ENCODE assay signal across 7 cellular contexts in the genomic region with DNA sequence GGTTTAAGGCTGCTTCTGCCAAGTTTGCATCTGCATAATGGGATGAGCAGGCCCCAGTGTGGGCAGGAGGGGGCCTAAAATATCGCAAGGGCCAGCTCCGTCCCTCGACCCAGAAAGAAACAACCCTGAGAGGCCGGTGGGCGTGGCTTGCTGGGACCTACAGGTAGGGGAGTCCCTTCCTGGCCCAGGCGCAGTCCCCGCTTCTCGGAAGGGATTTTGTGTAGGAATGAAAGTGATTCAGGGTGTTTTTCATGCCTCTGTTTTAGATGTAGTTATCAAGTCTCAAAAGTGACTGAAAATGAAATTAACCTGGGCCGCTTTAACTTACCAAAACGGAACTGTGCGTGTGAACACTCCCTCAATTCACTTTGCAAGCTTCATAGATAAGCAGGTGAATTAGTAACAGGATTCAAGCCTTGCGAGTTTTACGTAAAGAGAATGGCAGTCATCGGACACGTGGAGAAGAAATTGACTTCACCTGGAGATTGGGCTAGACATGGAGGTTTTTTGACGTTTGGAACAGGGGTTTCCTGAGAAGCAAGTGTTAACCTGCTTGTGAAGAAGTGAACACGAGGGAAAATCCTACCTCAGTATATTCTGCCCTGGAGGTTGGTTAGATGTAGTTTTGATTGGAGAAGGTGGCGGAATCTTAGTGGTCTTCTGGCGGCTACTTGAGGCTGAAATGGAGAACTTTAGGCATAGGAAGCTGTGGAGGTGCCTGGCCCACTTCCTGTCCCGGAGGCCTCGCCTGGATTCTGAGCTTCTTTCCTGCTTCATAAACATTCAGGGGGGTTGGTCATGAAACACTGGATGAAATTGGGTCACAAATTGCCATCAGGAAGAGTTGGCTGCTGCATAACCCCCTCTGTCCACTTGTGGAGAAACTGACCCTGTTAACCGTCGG. TPM values are rescaled to one million over a fixed set of nuclear protein-coding genes. Genes with fewer than 3 reads are reported as not detected.
DNase-seq lines count a peak whose midpoint lies in the region; ATAC-seq, FAIRE-seq and TF ChIP-seq lines count a peak whose summit lies in the region.

No MANE protein-coding gene starts in this region.

- peak overlapping the region; percentile 95 for H3K4me2 ChIP-seq in keratinocyte (ENCODE audit: control insufficient read depth, extremely low read depth, insufficient read depth, low read depth, low read length)

- dilution Hi-C loops in keratinocyte (cut with MboI; ENCODE audit: extremely low pct_ligation_motif_present, low sequenced_read_pairs) = no loop called here

- DNase-seq in T follicular helper cell (ENCODE audit: low read depth) (peak; percentile 70), astrocyte of the cerebellum (ENCODE audit: low read depth) (no peak), keratinocyte (ENCODE audit: low read depth, low spot score) (no peak), DMS79 (lab: John Stamatoyannopoulos, UW) (no peak)
- DNase-seq in stimulated activated CD4-positive, alpha-beta T cell treated with anti-CD3 and anti-CD28 coated beads, Interleukin-2, amount 100 ng/mL, for 4 hours (ENCODE audit: low read depth) = peak; percentile 80

- H3K79me2 ChIP-seq in keratinocyte (ENCODE audit: control insufficient read depth, insufficient read depth, low read length) = peaks cover 64% of the 10 kb centered on the region

- TF ChIP-seq CTCF in astrocyte of the cerebellum (IDR thresholded peaks at IDR 0.05; ENCODE audit: low read depth, low read length, missing control alignments) (no peak), keratinocyte (optimal IDR thresholded peaks at IDR 0.05 in 1 of 3, IDR thresholded peaks at IDR 0.05 in 1 of 3, conservative IDR thresholded peaks at IDR 0.05 in 1 of 3; ENCODE audit: extremely low read depth in 1 of 3, insufficient read depth in 2 of 3, low read length in 3 of 3) (no peak)

- H3K9me1 ChIP-seq in keratinocyte (ENCODE audit: control insufficient read depth, extremely low read depth, insufficient read depth, low read length) = no peaks in the 10 kb centered on the region

- TF ChIP-seq POLR2A in GM19099 (IDR thresholded peaks at IDR 0.05; ENCODE audit: extremely low read depth, insufficient read length, low read depth) = peak; percentile 37

- H3K4me1 ChIP-seq in keratinocyte (ENCODE audit: control insufficient read depth, extremely low read depth, insufficient read depth, low read length) = peaks cover 27% of the 10 kb centered on the region

- no peaks in the 10 kb centered on the region for H3K27me3 ChIP-seq in keratinocyte (ENCODE audit: control insufficient read depth, extremely low read depth, insufficient read depth, low read length)

- peak overlapping the region; percentile 35 for H3K27ac ChIP-seq in keratinocyte (ENCODE audit: control insufficient read depth, insufficient read depth, low read length)

- no peaks in the 10 kb centered on the region for H3K9me3 ChIP-seq in keratinocyte (ENCODE audit: control insufficient read depth, low read depth, low read length)

- peak; percentile 44 for ATAC-seq in HG03066 (IDR thresholded peaks at IDR 0.05; ENCODE audit: low read depth, unreplicated experiment)

- H3K36me3 ChIP-seq in keratinocyte (ENCODE audit: control insufficient read depth in 2 of 2, extremely low read depth in 1 of 2, insufficient read depth in 2 of 2, low read length in 2 of 2) = peaks cover 0 to 11% of the 10 kb centered on the region in 2 experiments

- H3K4me3 ChIP-seq in astrocyte of the cerebellum (ENCODE audit: low read depth, low read length) (peak overlapping the region; percentile 50), keratinocyte (ENCODE audit: control insufficient read depth in 2 of 3, extremely low read depth in 1 of 3, insufficient read depth in 2 of 3, low read depth in 1 of 3, low read length in 3 of 3) (peak overlapping the region; percentile 52 to 87 (median 85))

- peak; percentile 51 for FAIRE-seq in keratinocyte (lab: Jason Lieb, UNC)

- in situ Hi-C loops in astrocyte of the cerebellum (cut with HindIII; ENCODE audit: low sequenced_read_pairs) = no loop called here

- peak overlapping the region; percentile 80 for H3K9ac ChIP-seq in keratinocyte (ENCODE audit: control insufficient read depth, extremely low read depth, insufficient read depth, low read length)

- H4K20me1 ChIP-seq in keratinocyte (ENCODE audit: control insufficient read depth, extremely low read depth, insufficient read depth, low read length) = peaks cover 5% of the 10 kb centered on the region

- H2AFZ ChIP-seq in keratinocyte (ENCODE audit: control insufficient read depth, low read length) = no peak overlapping the region

RNA-seq across cellular contexts. Expression of gene NCK2, which starts 1.7 kb away (rescaled TPM):
- polyA plus RNA-seq in keratinocyte = 24.2 to 54.8 TPM (median 31.4 TPM) in 3 replicates
- polyA plus RNA-seq in keratinocyte (2011; ENCODE audit: low read depth) = 42.3 TPM
- 34.1 and 49.8 TPM in 2 replicates for polyA plus RNA-seq in keratinocyte (2011; cell fraction: cytosol; rRNA removed)
- 21.5 and 21.6 TPM in 2 replicates for polyA plus RNA-seq in keratinocyte (2011; cell fraction: nucleus; rRNA removed)
- 20.0 and 50.3 TPM in 2 replicates for polyA plus RNA-seq in keratinocyte (2012; ENCODE audit: low replicate concordance)
- polyA minus RNA-seq in keratinocyte = 17.3 to 43.2 TPM (median 22.0 TPM) in 3 replicates
- 32.8 TPM for polyA minus RNA-seq in keratinocyte (2011; cell fraction: cytosol; rRNA and poly(A)+ RNA removed)
- 16.5 and 19.8 TPM in 2 replicates for polyA minus RNA-seq in keratinocyte (2011; cell fraction: nucleus; rRNA and poly(A)+ RNA removed)

Comparison
In these comparisons a context has a peak if more than half of its experiments do, and no peak if none do; other contexts are left out.
1. DNase-seq: peak in T follicular helper cell (single experiment) and stimulated activated CD4-positive, alpha-beta T cell treated with anti-CD3 and anti-CD28 coated beads, Interleukin-2, amount 100 ng/mL, for 4 hours (single experiment); none in astrocyte of the cerebellum (single experiment), keratinocyte (single experiment) and DMS79 (single experiment).